In genomic region chr4:17884063-17884462, GRCh38 we compare ENCODE assay signal across 32 cellular contexts.
DNase-seq lines count a peak whose midpoint lies in the region; ATAC-seq and TF ChIP-seq lines count a peak whose summit lies in the region.
"Had no signal": no experiment of that assay in that cellular context is flagged by ENCODE, and none has a peak within 500 bp of the region (broad histone marks: within the 10 kb centered on the region; RNA-seq: fewer than 3 reads in every experiment).

No MANE protein-coding gene starts in this region.

- ATAC-seq in SK-N-SH treated with all-trans-retinoic acid at 6 μM for 48 hours (peak; percentile 66), HG02642 (IDR thresholded peaks at IDR 0.05; ENCODE audit: poor library complexity, unreplicated experiment) (no peak), GM21717 (IDR thresholded peaks at IDR 0.05; ENCODE audit: unreplicated experiment) (no peak), HG02885 (IDR thresholded peaks at IDR 0.05; ENCODE audit: poor library complexity, unreplicated experiment) (no peak)
- ATAC-seq: naive thymus-derived CD4-positive, alpha-beta T cell; psoas muscle had no signal

- in situ Hi-C loops in ACHN (cut with HindIII; ENCODE audit: low pct_ligation_motif_present, low pct_unique_long_range_greater_than_20kb, low sequenced_read_pairs), result no loop called here

- no peak for TF ChIP-seq CTCF in fibroblast of the aortic adventitia (IDR thresholded peaks at IDR 0.05; ENCODE audit: insufficient read depth, low read length)

- DNase-seq in ACHN (peak; percentile 3), GM04504 (ENCODE audit: low read depth) (peak; percentile 4), fibroblast of the aortic adventitia (ENCODE audit: low read depth) (peak; percentile 31), HT-29 (ENCODE audit: low spot score) (no peak)
- DNase-seq: 8988T; activated CD4-positive, alpha-beta memory T cell treated with anti-CD3 and anti-CD28 coated beads for 36 hours; activated CD4-positive, CD25-positive, alpha-beta regulatory T cell treated with anti-CD3 and anti-CD28 coated beads, Interleukin-2, amount 50 U/mL, for 72 hours; activated naive CD4-positive, alpha-beta T cell treated with anti-CD3 and anti-CD28 coated beads for 36 hours; adrenal gland; BE2C; CD8-positive, alpha-beta memory T cell; head of caudate nucleus; islet precursor cell; KG1; midbrain; MM.1S; naive thymus-derived CD4-positive, alpha-beta T cell; NCI-H1105 treated with DMSO at 0.1 percent for 48 hours; NCI-H2029; NCI-H2227 treated with DMSO at 0.1 percent for 48 hours; NCI-H526; psoas muscle; SHP77; stimulated activated CD4-positive, alpha-beta T cell treated with anti-CD3 and anti-CD28 coated beads, Interleukin-4, amount 100 ng/mL, for 1 hour; stomach; thyroid gland; uterus had no signal

- no peak overlapping the region for H3K4me3 ChIP-seq in fibroblast of the aortic adventitia (ENCODE audit: low read depth, low read length)
- H3K4me3 ChIP-seq: adrenal gland, HAP-1, psoas muscle, stomach, thyroid gland, uterus had no signal

TF ChIP-seq in SK-N-SH treated with all-trans-retinoic acid at 6 μM for 48 hours, 23 proteins besides CTCF, POLR2A, EP300 and RAD21:
- TF ChIP-seq, protein P1, sequence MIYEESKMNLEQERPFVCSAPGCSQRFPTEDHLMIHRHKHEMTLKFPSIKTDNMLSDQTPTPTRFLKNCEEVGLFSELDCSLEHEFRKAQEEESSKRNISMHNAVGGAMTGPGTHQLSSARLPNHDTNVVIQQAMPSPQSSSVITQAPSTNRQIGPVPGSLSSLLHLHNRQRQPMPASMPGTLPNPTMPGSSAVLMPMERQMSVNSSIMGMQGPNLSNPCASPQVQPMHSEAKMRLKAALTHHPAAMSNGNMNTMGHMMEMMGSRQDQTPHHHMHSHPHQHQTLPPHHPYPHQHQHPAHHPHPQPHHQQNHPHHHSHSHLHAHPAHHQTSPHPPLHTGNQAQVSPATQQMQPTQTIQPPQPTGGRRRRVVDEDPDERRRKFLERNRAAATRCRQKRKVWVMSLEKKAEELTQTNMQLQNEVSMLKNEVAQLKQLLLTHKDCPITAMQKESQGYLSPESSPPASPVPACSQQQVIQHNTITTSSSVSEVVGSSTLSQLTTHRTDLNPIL (CRISPR knock-in tag; IDR thresholded peaks at IDR 0.05; ENCODE audit: low read depth), result no peak
- TF ChIP-seq ARNTL (CRISPR knock-in tag; IDR thresholded peaks at IDR 0.05; ENCODE audit: borderline replicate concordance, low read depth), result no peak
